Comparison of ENCODE assay signal across 1 cellular context in genomic region chr17:81976332-81977210, GRCh38.
A peak's percentile ranks its signal among the peaks of the same experiment; 100 is the strongest.
TF ChIP-seq lines count a peak whose summit lies in the region.

No MANE protein-coding gene starts in this region.

TF ChIP-seq in HepG2, 621 proteins besides CTCF, POLR2A, EP300 and RAD21 (continued from another document and continues in another):
- TF ChIP-seq, protein P1, sequence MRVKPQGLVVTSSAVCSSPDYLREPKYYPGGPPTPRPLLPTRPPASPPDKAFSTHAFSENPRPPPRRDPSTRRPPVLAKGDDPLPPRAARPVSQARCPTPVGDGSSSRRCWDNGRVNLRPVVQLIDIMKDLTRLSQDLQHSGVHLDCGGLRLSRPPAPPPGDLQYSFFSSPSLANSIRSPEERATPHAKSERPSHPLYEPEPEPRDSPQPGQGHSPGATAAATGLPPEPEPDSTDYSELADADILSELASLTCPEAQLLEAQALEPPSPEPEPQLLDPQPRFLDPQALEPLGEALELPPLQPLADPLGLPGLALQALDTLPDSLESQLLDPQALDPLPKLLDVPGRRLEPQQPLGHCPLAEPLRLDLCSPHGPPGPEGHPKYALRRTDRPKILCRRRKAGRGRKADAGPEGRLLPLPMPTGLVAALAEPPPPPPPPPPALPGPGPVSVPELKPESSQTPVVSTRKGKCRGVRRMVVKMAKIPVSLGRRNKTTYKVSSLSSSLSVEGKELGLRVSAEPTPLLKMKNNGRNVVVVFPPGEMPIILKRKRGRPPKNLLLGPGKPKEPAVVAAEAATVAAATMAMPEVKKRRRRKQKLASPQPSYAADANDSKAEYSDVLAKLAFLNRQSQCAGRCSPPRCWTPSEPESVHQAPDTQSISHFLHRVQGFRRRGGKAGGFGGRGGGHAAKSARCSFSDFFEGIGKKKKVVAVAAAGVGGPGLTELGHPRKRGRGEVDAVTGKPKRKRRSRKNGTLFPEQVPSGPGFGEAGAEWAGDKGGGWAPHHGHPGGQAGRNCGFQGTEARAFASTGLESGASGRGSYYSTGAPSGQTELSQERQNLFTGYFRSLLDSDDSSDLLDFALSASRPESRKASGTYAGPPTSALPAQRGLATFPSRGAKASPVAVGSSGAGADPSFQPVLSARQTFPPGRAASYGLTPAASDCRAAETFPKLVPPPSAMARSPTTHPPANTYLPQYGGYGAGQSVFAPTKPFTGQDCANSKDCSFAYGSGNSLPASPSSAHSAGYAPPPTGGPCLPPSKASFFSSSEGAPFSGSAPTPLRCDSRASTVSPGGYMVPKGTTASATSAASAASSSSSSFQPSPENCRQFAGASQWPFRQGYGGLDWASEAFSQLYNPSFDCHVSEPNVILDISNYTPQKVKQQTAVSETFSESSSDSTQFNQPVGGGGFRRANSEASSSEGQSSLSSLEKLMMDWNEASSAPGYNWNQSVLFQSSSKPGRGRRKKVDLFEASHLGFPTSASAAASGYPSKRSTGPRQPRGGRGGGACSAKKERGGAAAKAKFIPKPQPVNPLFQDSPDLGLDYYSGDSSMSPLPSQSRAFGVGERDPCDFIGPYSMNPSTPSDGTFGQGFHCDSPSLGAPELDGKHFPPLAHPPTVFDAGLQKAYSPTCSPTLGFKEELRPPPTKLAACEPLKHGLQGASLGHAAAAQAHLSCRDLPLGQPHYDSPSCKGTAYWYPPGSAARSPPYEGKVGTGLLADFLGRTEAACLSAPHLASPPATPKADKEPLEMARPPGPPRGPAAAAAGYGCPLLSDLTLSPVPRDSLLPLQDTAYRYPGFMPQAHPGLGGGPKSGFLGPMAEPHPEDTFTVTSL (CRISPR knock-in tag; IDR thresholded peaks at IDR 0.05; ENCODE audit: borderline replicate concordance), result no peak
- TF ChIP-seq, protein P2, sequence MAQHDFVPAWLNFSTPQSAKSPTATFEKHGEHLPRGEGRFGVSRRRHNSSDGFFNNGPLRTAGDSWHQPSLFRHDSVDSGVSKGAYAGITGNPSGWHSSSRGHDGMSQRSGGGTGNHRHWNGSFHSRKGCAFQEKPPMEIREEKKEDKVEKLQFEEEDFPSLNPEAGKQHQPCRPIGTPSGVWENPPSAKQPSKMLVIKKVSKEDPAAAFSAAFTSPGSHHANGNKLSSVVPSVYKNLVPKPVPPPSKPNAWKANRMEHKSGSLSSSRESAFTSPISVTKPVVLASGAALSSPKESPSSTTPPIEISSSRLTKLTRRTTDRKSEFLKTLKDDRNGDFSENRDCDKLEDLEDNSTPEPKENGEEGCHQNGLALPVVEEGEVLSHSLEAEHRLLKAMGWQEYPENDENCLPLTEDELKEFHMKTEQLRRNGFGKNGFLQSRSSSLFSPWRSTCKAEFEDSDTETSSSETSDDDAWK (CRISPR knock-in tag; IDR thresholded peaks at IDR 0.05), result no peak
- TF ChIP-seq KMT2A (CRISPR knock-in tag; IDR thresholded peaks at IDR 0.05) (no peak), ZMAT3 (CRISPR knock-in tag; conservative IDR thresholded peaks at IDR 0.05) (peak; percentile 54; the same call in 1 of the 2 replicates), TEAD2 (CRISPR knock-in tag; IDR thresholded peaks at IDR 0.05) (no peak), ZSCAN22 (CRISPR knock-in tag; IDR thresholded peaks at IDR 0.05) (0 out of 2 replicates have a peak, but pooled peaks have one; percentile 62), FOXA1 (IDR thresholded peaks at IDR 0.05) (no peak), FOXA1 (CRISPR knock-in tag; IDR thresholded peaks at IDR 0.05) (no peak), ARID2 (CRISPR knock-in tag; IDR thresholded peaks at IDR 0.05; ENCODE audit: borderline replicate concordance) (no peak; the same call in 1 of the 2 replicates), GLMP (CRISPR knock-in tag; IDR thresholded peaks at IDR 0.05; ENCODE audit: borderline replicate concordance) (no peak), KDM2A (CRISPR knock-in tag; IDR thresholded peaks at IDR 0.05; ENCODE audit: borderline replicate concordance, low read depth) (peak; percentile 63; the same call in 1 of the 2 replicates), NR2C2 (CRISPR knock-in tag; IDR thresholded peaks at IDR 0.05; ENCODE audit: borderline replicate concordance) (no peak; the same call in 1 of the 2 replicates), TBX2 (CRISPR knock-in tag; IDR thresholded peaks at IDR 0.05; ENCODE audit: borderline replicate concordance) (no peak; the same call in 1 of the 2 replicates), IRF2 (CRISPR knock-in tag; IDR thresholded peaks at IDR 0.05) (no peak), ZFP82 (CRISPR knock-in tag; IDR thresholded peaks at IDR 0.05; ENCODE audit: borderline replicate concordance) (no peak), ZMYM2 (CRISPR knock-in tag; IDR thresholded peaks at IDR 0.05) (peak; percentile 43), ELF4 (CRISPR knock-in tag; IDR thresholded peaks at IDR 0.05; ENCODE audit: borderline replicate concordance) (no peak), DPF2 (CRISPR knock-in tag; IDR thresholded peaks at IDR 0.05; ENCODE audit: borderline replicate concordance, low read depth) (0 out of 2 replicates have a peak, but pooled peaks have one; percentile 11), ZNF83 (CRISPR knock-in tag; IDR thresholded peaks at IDR 0.05; ENCODE audit: borderline replicate concordance) (no peak), EEA1 (CRISPR knock-in tag; IDR thresholded peaks at IDR 0.05; ENCODE audit: borderline replicate concordance) (no peak), ZNF572 (CRISPR knock-in tag; IDR thresholded peaks at IDR 0.05) (no peak; the same call in 1 of the 2 replicates), RFXAP (CRISPR knock-in tag; IDR thresholded peaks at IDR 0.05; ENCODE audit: borderline replicate concordance) (no peak), AGO1 (IDR thresholded peaks at IDR 0.05; ENCODE audit: low read depth, low read length, poor library complexity, severe bottlenecking) (no peak), CERS6 (CRISPR knock-in tag; IDR thresholded peaks at IDR 0.05) (no peak), ZNF121 (CRISPR knock-in tag; IDR thresholded peaks at IDR 0.05) (peak; percentile 75), ZNF430 (CRISPR knock-in tag; IDR thresholded peaks at IDR 0.05) (0 out of 2 replicates have a peak, but pooled peaks have one; percentile 41), SMAD3 (CRISPR knock-in tag; IDR thresholded peaks at IDR 0.05) (0 out of 2 replicates have a peak, but pooled peaks have one; percentile 23), CENPX (CRISPR knock-in tag; IDR thresholded peaks at IDR 0.05) (no peak), ZNF724P (CRISPR knock-in tag; IDR thresholded peaks at IDR 0.05; ENCODE audit: borderline replicate concordance) (no peak; the same call in 1 of the 2 replicates), KMT2B (CRISPR knock-in tag; IDR thresholded peaks at IDR 0.05) (no peak), FOXP1 (IDR thresholded peaks at IDR 0.05) (no peak), FOXP1 (CRISPR knock-in tag; IDR thresholded peaks at IDR 0.05) (no peak), DNMT1 (CRISPR knock-in tag; IDR thresholded peaks at IDR 0.05) (peak; percentile 21; the same call in 1 of the 2 replicates), KLF16 (CRISPR knock-in tag; IDR thresholded peaks at IDR 0.05) (peak in 1 of 2 experiments; percentile 36; a peak in 1 of 4 replicates), NFE2 (CRISPR knock-in tag; IDR thresholded peaks at IDR 0.05) (no peak), NR1H2 (CRISPR knock-in tag; IDR thresholded peaks at IDR 0.05; ENCODE audit: borderline replicate concordance, low read depth) (no peak), ZNF687 (CRISPR knock-in tag; IDR thresholded peaks at IDR 0.05) (peak; percentile 98), ZKSCAN5 (CRISPR knock-in tag; IDR thresholded peaks at IDR 0.05) (no peak), THYN1 (CRISPR knock-in tag; IDR thresholded peaks at IDR 0.05; ENCODE audit: borderline replicate concordance, low read depth) (no peak), ZNF576 (CRISPR knock-in tag; IDR thresholded peaks at IDR 0.05) (no peak), KDM1A (CRISPR knock-in tag; IDR thresholded peaks at IDR 0.05) (no peak), ZNF24 (IDR thresholded peaks at IDR 0.05) (no peak), ZNF34 (CRISPR knock-in tag; IDR thresholded peaks at IDR 0.05; ENCODE audit: borderline replicate concordance) (no peak)
- TF ChIP-seq, protein P3, sequence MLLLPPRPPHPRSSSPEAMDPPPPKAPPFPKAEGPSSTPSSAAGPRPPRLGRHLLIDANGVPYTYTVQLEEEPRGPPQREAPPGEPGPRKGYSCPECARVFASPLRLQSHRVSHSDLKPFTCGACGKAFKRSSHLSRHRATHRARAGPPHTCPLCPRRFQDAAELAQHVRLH (CRISPR knock-in tag; IDR thresholded peaks at IDR 0.05; ENCODE audit: borderline replicate concordance, low read depth), result no peak
- TF ChIP-seq, protein P4, sequence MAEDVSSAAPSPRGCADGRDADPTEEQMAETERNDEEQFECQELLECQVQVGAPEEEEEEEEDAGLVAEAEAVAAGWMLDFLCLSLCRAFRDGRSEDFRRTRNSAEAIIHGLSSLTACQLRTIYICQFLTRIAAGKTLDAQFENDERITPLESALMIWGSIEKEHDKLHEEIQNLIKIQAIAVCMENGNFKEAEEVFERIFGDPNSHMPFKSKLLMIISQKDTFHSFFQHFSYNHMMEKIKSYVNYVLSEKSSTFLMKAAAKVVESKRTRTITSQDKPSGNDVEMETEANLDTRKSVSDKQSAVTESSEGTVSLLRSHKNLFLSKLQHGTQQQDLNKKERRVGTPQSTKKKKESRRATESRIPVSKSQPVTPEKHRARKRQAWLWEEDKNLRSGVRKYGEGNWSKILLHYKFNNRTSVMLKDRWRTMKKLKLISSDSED (CRISPR knock-in tag; IDR thresholded peaks at IDR 0.05), result no peak
- TF ChIP-seq, protein P5, sequence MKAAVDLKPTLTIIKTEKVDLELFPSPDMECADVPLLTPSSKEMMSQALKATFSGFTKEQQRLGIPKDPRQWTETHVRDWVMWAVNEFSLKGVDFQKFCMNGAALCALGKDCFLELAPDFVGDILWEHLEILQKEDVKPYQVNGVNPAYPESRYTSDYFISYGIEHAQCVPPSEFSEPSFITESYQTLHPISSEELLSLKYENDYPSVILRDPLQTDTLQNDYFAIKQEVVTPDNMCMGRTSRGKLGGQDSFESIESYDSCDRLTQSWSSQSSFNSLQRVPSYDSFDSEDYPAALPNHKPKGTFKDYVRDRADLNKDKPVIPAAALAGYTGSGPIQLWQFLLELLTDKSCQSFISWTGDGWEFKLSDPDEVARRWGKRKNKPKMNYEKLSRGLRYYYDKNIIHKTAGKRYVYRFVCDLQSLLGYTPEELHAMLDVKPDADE (CRISPR knock-in tag; IDR thresholded peaks at IDR 0.05), result no peak; the same call in 1 of the 2 replicates
- TF ChIP-seq, protein P6, sequence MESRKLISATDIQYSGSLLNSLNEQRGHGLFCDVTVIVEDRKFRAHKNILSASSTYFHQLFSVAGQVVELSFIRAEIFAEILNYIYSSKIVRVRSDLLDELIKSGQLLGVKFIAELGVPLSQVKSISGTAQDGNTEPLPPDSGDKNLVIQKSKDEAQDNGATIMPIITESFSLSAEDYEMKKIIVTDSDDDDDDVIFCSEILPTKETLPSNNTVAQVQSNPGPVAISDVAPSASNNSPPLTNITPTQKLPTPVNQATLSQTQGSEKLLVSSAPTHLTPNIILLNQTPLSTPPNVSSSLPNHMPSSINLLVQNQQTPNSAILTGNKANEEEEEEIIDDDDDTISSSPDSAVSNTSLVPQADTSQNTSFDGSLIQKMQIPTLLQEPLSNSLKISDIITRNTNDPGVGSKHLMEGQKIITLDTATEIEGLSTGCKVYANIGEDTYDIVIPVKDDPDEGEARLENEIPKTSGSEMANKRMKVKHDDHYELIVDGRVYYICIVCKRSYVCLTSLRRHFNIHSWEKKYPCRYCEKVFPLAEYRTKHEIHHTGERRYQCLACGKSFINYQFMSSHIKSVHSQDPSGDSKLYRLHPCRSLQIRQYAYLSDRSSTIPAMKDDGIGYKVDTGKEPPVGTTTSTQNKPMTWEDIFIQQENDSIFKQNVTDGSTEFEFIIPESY (CRISPR knock-in tag; IDR thresholded peaks at IDR 0.05), result no peak; the same call in 1 of the 2 replicates
